13 cellular contexts compared by ENCODE assay signal in genomic region chr19:43563816-43564215, GRCh38. TPM values are rescaled to one million over a fixed set of nuclear protein-coding genes. Genes with fewer than 3 reads are reported as not detected.
DNase-seq lines count a peak whose midpoint lies in the region; ATAC-seq, FAIRE-seq and TF ChIP-seq lines count a peak whose summit lies in the region.
"Had no signal": no experiment of that assay in that cellular context is flagged by ENCODE, and none has a peak within 500 bp of the region (broad histone marks: within the 10 kb centered on the region; RNA-seq: fewer than 3 reads in every experiment).

No MANE protein-coding gene starts in this region.

- H2AFZ ChIP-seq in GM12878 (ENCODE audit: control insufficient read depth, low read depth, low read length) (no peak overlapping the region), osteoblast (ENCODE audit: low read length) (no peak overlapping the region)
- H2AFZ ChIP-seq: PC-9 had no signal

- peak overlapping the region in 7 of 8 donors; percentile 3 to 83 (median 51) for H3K4me3 Mint-ChIP-seq in CD4-positive, alpha-beta memory T cell

- H3K36me3 ChIP-seq in CD4-positive, alpha-beta memory T cell (ENCODE audit: insufficient read depth, low read length): peaks cover 3% of the 10 kb centered on the region
- H3K36me3 ChIP-seq in KOPT-K1 (ENCODE audit: insufficient read depth, low read length): peaks cover 24% of the 10 kb centered on the region
- no peaks in the 10 kb centered on the region; a peak in 1 of 4 replicates for H3K36me3 ChIP-seq in GM12878 (ENCODE audit: control insufficient read depth in 2 of 2, insufficient read depth in 2 of 2, low read length in 1 of 2)
- peaks cover 4% of the 10 kb centered on the region for H3K36me3 ChIP-seq in osteoblast (ENCODE audit: insufficient read depth, low read length)

- no peak for TF ChIP-seq RAD21 in GM12878 (IDR thresholded peaks at IDR 0.05; ENCODE audit: insufficient read depth, low read depth, low read length)

- no peaks in the 10 kb centered on the region for H4K20me1 ChIP-seq in GM12878 (ENCODE audit: control insufficient read depth, insufficient read depth)
- H4K20me1 ChIP-seq in osteoblast (ENCODE audit: insufficient read depth, low read length): no peaks in the 10 kb centered on the region

- in situ Hi-C loops in GM12878 (cut with MboI): no loop called here

- H3K9me3 ChIP-seq in CD4-positive, alpha-beta memory T cell (ENCODE audit: control insufficient read depth in 1 of 2, low read length in 2 of 2): no peaks in the 10 kb centered on the region
- no peaks in the 10 kb centered on the region for H3K9me3 ChIP-seq in KOPT-K1 (ENCODE audit: insufficient read depth, low read length, poor library complexity, severe bottlenecking)
- no peaks in the 10 kb centered on the region for H3K9me3 ChIP-seq in GM12878 (replicated peaks; ENCODE audit: control insufficient read depth, insufficient read depth, low read length)
- H3K9me3 ChIP-seq in osteoblast (ENCODE audit: low read depth, low read length): no peaks in the 10 kb centered on the region
- H3K9me3 ChIP-seq: mucosa of descending colon had no signal

- H3K27me3 ChIP-seq in CD4-positive, alpha-beta memory T cell (ENCODE audit: insufficient read depth, low read length): no peaks in the 10 kb centered on the region
- H3K27me3 ChIP-seq in GM12878 (replicated peaks in 1 of 2; ENCODE audit: control insufficient read depth in 2 of 2, insufficient read depth in 2 of 2, low read length in 1 of 2): no peaks in the 10 kb centered on the region
- H3K27me3 ChIP-seq in osteoblast (ENCODE audit: insufficient read depth, low read length): no peaks in the 10 kb centered on the region

- no peak for TF ChIP-seq EP300 in GM12878 (IDR thresholded peaks at IDR 0.05; ENCODE audit: borderline replicate concordance in 1 of 2, control insufficient read depth in 1 of 2, low read depth in 2 of 2, low read length in 2 of 2)

- no peak for ATAC-seq in GM12878
- ATAC-seq: HCT116, mucosa of descending colon had no signal

- SMC1A ChIA-PET in GM12878 (lab: Charles Lee; ENCODE audit: uncharacterized antibody, unreplicated experiment): interaction anchor here (1.0 kb wide), 1 partner anchor 11 kb away, joined by 4 read pairs; the partner anchor contains the start of gene XRCC1

- peaks cover 14 to 19% of the 10 kb centered on the region in 2 donors for H3K36me3 Mint-ChIP-seq in CD4-positive, alpha-beta memory T cell

- peaks cover 45% of the 10 kb centered on the region for H3K4me1 ChIP-seq in CD4-positive, alpha-beta memory T cell (ENCODE audit: insufficient read depth, low read length)
- peaks cover 12% of the 10 kb centered on the region for H3K4me1 ChIP-seq in GM12878 (ENCODE audit: control insufficient read depth, insufficient read depth, low read length)
- peaks cover 25% of the 10 kb centered on the region for H3K4me1 ChIP-seq in osteoblast (ENCODE audit: insufficient read depth, low read length)

- intact Hi-C loops in CD4-positive, alpha-beta memory T cell (cut with micrococcal nuclease): loop anchor here (1.0 to 10.0 kb wide), 3 partner anchors 9 to 221 kb away; partner anchors contain the start of genes KCNN4 and ZNF575
- intact Hi-C loops in GM12878 (cut with micrococcal nuclease; ENCODE audit: unreplicated experiment): no loop called here

- TF ChIP-seq POLR2A in GM12878 (IDR thresholded peaks at IDR 0.05; ENCODE audit: low read depth, low read length): no peak

- CTCF ChIA-PET in CD4-positive, alpha-beta memory T cell (lab: Charles Lee; ENCODE audit: partially characterized antibody): interaction anchor here (2.8 to 7.0 kb wide), 2 partner anchors 9 to 31 kb away, joined by 19 to 59 read pairs; partner anchors contain the start of genes IRGQ and ZNF576
- CTCF ChIA-PET in GM12878 (lab: Yijun Ruan, JAX): interaction anchor here (1.6 kb wide), 1 partner anchor 9 kb away, joined by 8 read pairs; no protein-coding TSS in a partner anchor

- 37% methylated on average over 6 of the region's 6 CpGs for WGBS in GM12878 (ENCODE audit: insufficient coverage, insufficient replicate concordance, low lambda C conversion rate, missing lambda C conversion rate)

- FAIRE-seq in GM12878 (lab: Jason Lieb, UNC): no peak

- RAD21 ChIA-PET in GM12878 (lab: Charles Lee; ENCODE audit: unreplicated experiment): no interaction called here

- peak overlapping the region; percentile 72 for H3K27ac ChIP-seq in CD4-positive, alpha-beta memory T cell (ENCODE audit: low read depth, low read length)
- H3K27ac ChIP-seq in KOPT-K1 (ENCODE audit: low read depth, low read length, poor library complexity, severe bottlenecking) (peak overlapping the region; percentile 84), GM12878 (ENCODE audit: control insufficient read depth, insufficient read depth) (no peak overlapping the region), osteoblast (ENCODE audit: low read depth, low read length) (peak overlapping the region; percentile 89)
- H3K27ac ChIP-seq: PC-9 had no signal

- BruUV-seq in GM12878 (replicated peaks; lab: Mats Ljungman, UMichigan): TSS peak; percentile 35

- H3K9me3 Mint-ChIP-seq in CD4-positive, alpha-beta memory T cell: peaks cover 0 to 2% (median 0%) of the 10 kb centered on the region in 8 donors

- H3K4me2 ChIP-seq in GM12878 (ENCODE audit: control insufficient read depth, insufficient read depth) (no peak overlapping the region), osteoblast (ENCODE audit: insufficient read depth, low read length) (no peak overlapping the region)
- H3K4me2 ChIP-seq: PC-9 had no signal

- H3K4me3 ChIP-seq in CD4-positive, alpha-beta memory T cell (ENCODE audit: low read length in 2 of 2): no peak overlapping the region
- H3K4me3 ChIP-seq in GM12878 (no peak overlapping the region), osteoblast (ENCODE audit: insufficient read depth, low read length) (no peak overlapping the region)
- H3K4me3 ChIP-seq: mucosa of descending colon, PC-9 had no signal

- DNase-seq in CD4-positive, alpha-beta memory T cell: no peak
- DNase-seq in GM12878 (ENCODE audit: low read depth, low spot score): no peak
- no peak for DNase-seq in osteoblast (ENCODE audit: insufficient read length, low spot score, missing footprints)
- DNase-seq in amygdala (lab: John Stamatoyannopoulos, UW): no peak
- DNase-seq in NCI-H2196 (lab: John Stamatoyannopoulos, UW; ENCODE audit: unreplicated experiment): no peak
- no peak for DNase-seq in cerebellar nuclear complex (lab: John Stamatoyannopoulos, UW)
- DNase-seq: islet precursor cell, NCI-H1092 treated with DMSO at 0.1 percent for 48 hours, PC-9 had no signal

- H3K27me3 Mint-ChIP-seq in CD4-positive, alpha-beta memory T cell: no peaks in the 10 kb centered on the region

- POLR2A ChIA-PET in CD4-positive, alpha-beta memory T cell (lab: Charles Lee; ENCODE audit: partially characterized antibody): interaction anchor here (1.0 to 6.1 kb wide), 6 partner anchors 9 to 59 kb away, joined by 3 to 41 read pairs (median 4); partner anchors contain the start of genes ETHE1, IRGQ, PINLYP and XRCC1
- POLR2A ChIA-PET in GM12878 (lab: Charles Lee): no interaction called here

- TF ChIP-seq CTCF in GM12878 (IDR thresholded peaks at IDR 0.05 in 2 of 3, conservative IDR thresholded peaks at IDR 0.05 in 1 of 3; ENCODE audit: control insufficient read depth in 2 of 3, extremely low read depth in 1 of 3, insufficient read depth in 1 of 3, low read depth in 3 of 3, low read length in 3 of 3) (no peak), osteoblast (IDR thresholded peaks at IDR 0.05; ENCODE audit: extremely low read depth, low read depth, low read length) (no peak)

- H3K79me2 ChIP-seq in GM12878 (ENCODE audit: control insufficient read depth, insufficient read depth, low read length): no peaks in the 10 kb centered on the region
- peaks cover 36% of the 10 kb centered on the region for H3K79me2 ChIP-seq in osteoblast (ENCODE audit: insufficient read depth, low read length)

- no peak overlapping the region for H3K9ac ChIP-seq in GM12878 (ENCODE audit: control insufficient read depth, insufficient read depth, low read length)

- peaks cover 36 to 65% (median 43%) of the 10 kb centered on the region in 4 donors for H3K4me1 Mint-ChIP-seq in CD4-positive, alpha-beta memory T cell

- H3K27ac Mint-ChIP-seq in CD4-positive, alpha-beta memory T cell: peak overlapping the region; percentile 92 to 98 (median 96)

RNA-seq across cellular contexts. Expression of gene XRCC1, which starts 11.5 kb away (rescaled TPM):
- 10 to 100 TPM; 33.4 to 41.0 TPM for total RNA-seq in CD4-positive, alpha-beta memory T cell
- polyA plus RNA-seq in CD4-positive, alpha-beta memory T cell: 10 to 100 TPM; 16.3 to 29.1 TPM
- total RNA-seq in GM12878 (2013; cell fraction: nucleolus; rRNA removed): 22.9 and 26.0 TPM in 2 replicates
- total RNA-seq in GM12878 (2014; rRNA removed) (39.3 and 40.1 TPM in 2 replicates), GM12878 (2014; rRNA removed; fragmentation: Illumina TruSeq; extraction: Trizol) (23.6 and 27.0 TPM in 2 replicates), GM12878 (2021) (30.0 and 34.8 TPM in 2 replicates), osteoblast (21.4 and 22.7 TPM in 2 replicates)
- polyA plus RNA-seq in GM12878 (2011; ENCODE audit: low read depth): 11.9 TPM
- polyA plus RNA-seq in GM12878 (2011; rRNA removed) (14.0 and 26.8 TPM in 2 replicates), GM12878 (2014; fragmentation: Illumina TruSeq; extraction: Trizol) (16.7 and 32.6 TPM in 2 replicates), GM12878 (2014; fragmentation: Nextera tagmentation; extraction: Ambion mirVana) (1 to 10 TPM; 2.0 to 7.5 TPM), GM12878 (2014; rRNA removed) (43.6 and 55.0 TPM in 2 replicates), GM12878 (2016; fragmentation: Nextera tagmentation; extraction: Ambion mirVana) (10 to 100 TPM; 46.9 to 51.1 TPM)
- polyA plus RNA-seq in GM12878 (2011; cell fraction: cytosol; rRNA removed): 37.5 and 45.0 TPM in 2 replicates
- 28.0 and 40.7 TPM in 2 replicates for polyA plus RNA-seq in GM12878 (2011; cell fraction: nucleus; rRNA removed)
- polyA plus RNA-seq in GM12878 (2012): 28.6 and 29.5 TPM in 2 replicates
- 24.8 and 45.7 TPM in 2 replicates for polyA minus RNA-seq in GM12878 (2011; rRNA and poly(A)+ RNA removed)
- polyA minus RNA-seq in GM12878 (2011; cell fraction: cytosol; rRNA and poly(A)+ RNA removed): 20.3 and 26.1 TPM in 2 replicates
- 18.6 and 30.2 TPM in 2 replicates for polyA minus RNA-seq in GM12878 (2011; cell fraction: nucleus; rRNA and poly(A)+ RNA removed)

RNA-seq across cellular contexts. Expression of gene PINLYP, which starts 11.8 kb away (rescaled TPM):
- total RNA-seq in CD4-positive, alpha-beta memory T cell: under 1 TPM; 0.33 to 0.84 TPM
- polyA plus RNA-seq in CD4-positive, alpha-beta memory T cell: 1 to 10 TPM in 1 of 2 donors, not detected in 1; 1.3 TPM
- 0.54 and 1.9 TPM in 2 replicates for total RNA-seq in GM12878 (2013; cell fraction: nucleolus; rRNA removed)
- total RNA-seq in GM12878 (2014; rRNA removed) (5.0 and 10.1 TPM in 2 replicates), GM12878 (2014; rRNA removed; fragmentation: Illumina TruSeq; extraction: Trizol) (5.9 and 6.3 TPM in 2 replicates), GM12878 (2021) (6.4 and 6.9 TPM in 2 replicates), osteoblast (0.72 and 2.9 TPM in 2 replicates)
- polyA plus RNA-seq in GM12878 (2011; ENCODE audit: low read depth): 20.1 TPM
- polyA plus RNA-seq in GM12878 (2011; rRNA removed) (0.65 and 1.0 TPM in 2 replicates), GM12878 (2014; fragmentation: Illumina TruSeq; extraction: Trizol) (12.8 and 13.7 TPM in 2 replicates), GM12878 (2014; fragmentation: Nextera tagmentation; extraction: Ambion mirVana) (10 to 100 TPM; 23.0 to 26.9 TPM), GM12878 (2014; rRNA removed) (12.2 and 12.7 TPM in 2 replicates), GM12878 (2016; fragmentation: Nextera tagmentation; extraction: Ambion mirVana) (10 to 100 TPM; 10.6 to 12.4 TPM)
- polyA plus RNA-seq in GM12878 (2011; cell fraction: cytosol; rRNA removed): 1.3 and 1.4 TPM in 2 replicates
- 1.9 and 2.7 TPM in 2 replicates for polyA plus RNA-seq in GM12878 (2011; cell fraction: nucleus; rRNA removed)
- polyA plus RNA-seq in GM12878 (2012): 10.7 and 10.8 TPM in 2 replicates
- polyA minus RNA-seq in GM12878 (2011; rRNA and poly(A)+ RNA removed): 0.31 and 0.59 TPM in 2 replicates
- not detected in 2 replicates for polyA minus RNA-seq in GM12878 (2011; cell fraction: cytosol; rRNA and poly(A)+ RNA removed)
- not detected in 2 replicates for polyA minus RNA-seq in GM12878 (2011; cell fraction: nucleus; rRNA and poly(A)+ RNA removed)
- total RNA-seq: NCI-H460 had no signal

RNA-seq across cellular contexts. Expression of gene ZNF575, which starts 30.8 kb away (rescaled TPM):
- 10 to 100 TPM; 11.0 to 11.8 TPM for total RNA-seq in CD4-positive, alpha-beta memory T cell
- 1 to 10 TPM; 2.1 to 3.6 TPM for polyA plus RNA-seq in CD4-positive, alpha-beta memory T cell
- total RNA-seq in GM12878 (2013; cell fraction: nucleolus; rRNA removed): 0.27 and 0.61 TPM in 2 replicates
- total RNA-seq in GM12878 (2014; rRNA removed): 0.44 and 0.96 TPM in 2 replicates
- total RNA-seq in GM12878 (2014; rRNA removed; fragmentation: Illumina TruSeq; extraction: Trizol): 0.23 and 0.36 TPM in 2 replicates
- 1.2 and 2.2 TPM in 2 replicates for total RNA-seq in GM12878 (2021)
- 0.28 TPM for polyA plus RNA-seq in GM12878 (2011; ENCODE audit: low read depth)
- 0.10 and 0.18 TPM in 2 replicates for polyA plus RNA-seq in GM12878 (2011; rRNA removed)
- 0.37 and 0.45 TPM in 2 replicates for polyA plus RNA-seq in GM12878 (2011; cell fraction: cytosol; rRNA removed)
- 1.3 and 1.4 TPM in 2 replicates for polyA plus RNA-seq in GM12878 (2011; cell fraction: nucleus; rRNA removed)
- 2.1 and 2.8 TPM in 2 replicates for polyA plus RNA-seq in GM12878 (2012)
- 0.10 and 0.54 TPM in 2 replicates for polyA plus RNA-seq in GM12878 (2014; fragmentation: Illumina TruSeq; extraction: Trizol)
- polyA plus RNA-seq in GM12878 (2014; fragmentation: Nextera tagmentation; extraction: Ambion mirVana): under 1 TPM; 0.23 to 0.35 TPM
- 1.3 and 1.4 TPM in 2 replicates for polyA plus RNA-seq in GM12878 (2014; rRNA removed)
- polyA plus RNA-seq in GM12878 (2016; fragmentation: Nextera tagmentation; extraction: Ambion mirVana): 1 to 10 TPM; 1.6 to 2.8 TPM
- polyA minus RNA-seq in GM12878 (2011; rRNA and poly(A)+ RNA removed): 0.22 and 0.57 TPM in 2 replicates
- 0.94 and 1.7 TPM in 2 replicates for polyA minus RNA-seq in GM12878 (2011; cell fraction: cytosol; rRNA and poly(A)+ RNA removed)
- 1.2 and 1.9 TPM in 2 replicates for polyA minus RNA-seq in GM12878 (2011; cell fraction: nucleus; rRNA and poly(A)+ RNA removed)
- 0.29 and 0.72 TPM in 2 replicates for total RNA-seq in osteoblast

RNA-seq across cellular contexts. Expression of gene IRGQ, which starts 32.1 kb away (rescaled TPM):
- 10 to 100 TPM; 16.5 to 17.9 TPM for total RNA-seq in CD4-positive, alpha-beta memory T cell
- 1 to 10 TPM in 1 of 2 donors, under 1 TPM in 1; 0.37 to 2.2 TPM for polyA plus RNA-seq in CD4-positive, alpha-beta memory T cell
- 18.7 and 23.2 TPM in 2 replicates for total RNA-seq in GM12878 (2013; cell fraction: nucleolus; rRNA removed)
- total RNA-seq in GM12878 (2014; rRNA removed) (10.8 and 10.9 TPM in 2 replicates), GM12878 (2014; rRNA removed; fragmentation: Illumina TruSeq; extraction: Trizol) (8.7 and 9.2 TPM in 2 replicates), GM12878 (2021) (20.8 and 21.4 TPM in 2 replicates), osteoblast (18.9 and 23.2 TPM in 2 replicates)
- polyA plus RNA-seq in GM12878 (2011; ENCODE audit: low read depth): 5.4 TPM
- polyA plus RNA-seq in GM12878 (2011; rRNA removed) (9.2 and 11.3 TPM in 2 replicates), GM12878 (2014; fragmentation: Illumina TruSeq; extraction: Trizol) (6.0 and 8.6 TPM in 2 replicates), GM12878 (2014; fragmentation: Nextera tagmentation; extraction: Ambion mirVana) (10 to 100 TPM in 1 of 2 experiments, 1 to 10 TPM in 1; 3.3 to 10.7 TPM), GM12878 (2014; rRNA removed) (7.9 and 9.3 TPM in 2 replicates), GM12878 (2016; fragmentation: Nextera tagmentation; extraction: Ambion mirVana) (1 to 10 TPM; 5.1 to 5.5 TPM)
- polyA plus RNA-seq in GM12878 (2011; cell fraction: cytosol; rRNA removed): 9.1 and 10.7 TPM in 2 replicates
- polyA plus RNA-seq in GM12878 (2011; cell fraction: nucleus; rRNA removed): 8.2 and 11.4 TPM in 2 replicates
- polyA plus RNA-seq in GM12878 (2012): 4.3 and 5.1 TPM in 2 replicates
- 11.3 and 16.9 TPM in 2 replicates for polyA minus RNA-seq in GM12878 (2011; rRNA and poly(A)+ RNA removed)
- 5.4 and 5.6 TPM in 2 replicates for polyA minus RNA-seq in GM12878 (2011; cell fraction: cytosol; rRNA and poly(A)+ RNA removed)
- 2.2 and 5.1 TPM in 2 replicates for polyA minus RNA-seq in GM12878 (2011; cell fraction: nucleus; rRNA and poly(A)+ RNA removed)

RNA-seq across cellular contexts. Expression of gene ZNF576, which starts 32.6 kb away (rescaled TPM):
- total RNA-seq in CD4-positive, alpha-beta memory T cell: 10 to 100 TPM; 18.4 to 18.6 TPM
- 10 to 100 TPM in 1 of 2 donors, 1 to 10 TPM in 1; 8.4 to 13.0 TPM for polyA plus RNA-seq in CD4-positive, alpha-beta memory T cell
- 17.9 and 19.3 TPM in 2 replicates for total RNA-seq in GM12878 (2013; cell fraction: nucleolus; rRNA removed)
- total RNA-seq in GM12878 (2014; rRNA removed): 12.6 and 13.4 TPM in 2 replicates
- total RNA-seq in GM12878 (2014; rRNA removed; fragmentation: Illumina TruSeq; extraction: Trizol): 8.6 and 9.6 TPM in 2 replicates
- 17.9 and 18.8 TPM in 2 replicates for total RNA-seq in GM12878 (2021)
- polyA plus RNA-seq in GM12878 (2011; ENCODE audit: low read depth): 2.4 TPM
- polyA plus RNA-seq in GM12878 (2011; rRNA removed): 4.9 and 8.1 TPM in 2 replicates
- polyA plus RNA-seq in GM12878 (2011; cell fraction: cytosol; rRNA removed): 13.8 and 22.0 TPM in 2 replicates
- polyA plus RNA-seq in GM12878 (2011; cell fraction: nucleus; rRNA removed): 15.1 and 16.6 TPM in 2 replicates
- polyA plus RNA-seq in GM12878 (2012): 8.5 and 9.0 TPM in 2 replicates
- 3.6 and 7.4 TPM in 2 replicates for polyA plus RNA-seq in GM12878 (2014; fragmentation: Illumina TruSeq; extraction: Trizol)
- polyA plus RNA-seq in GM12878 (2014; fragmentation: Nextera tagmentation; extraction: Ambion mirVana): 10 to 100 TPM; 13.2 to 15.2 TPM
- 18.5 and 18.6 TPM in 2 replicates for polyA plus RNA-seq in GM12878 (2014; rRNA removed)
- 10 to 100 TPM; 29.5 to 29.8 TPM for polyA plus RNA-seq in GM12878 (2016; fragmentation: Nextera tagmentation; extraction: Ambion mirVana)
- 9.4 and 16.7 TPM in 2 replicates for polyA minus RNA-seq in GM12878 (2011; rRNA and poly(A)+ RNA removed)
- 3.5 and 4.7 TPM in 2 replicates for polyA minus RNA-seq in GM12878 (2011; cell fraction: cytosol; rRNA and poly(A)+ RNA removed)
- 13.3 and 23.2 TPM in 2 replicates for polyA minus RNA-seq in GM12878 (2011; cell fraction: nucleus; rRNA and poly(A)+ RNA removed)
- 7.4 and 9.4 TPM in 2 replicates for total RNA-seq in osteoblast
